In genomic region chrX:132227383-132228112, GRCh38 we compare ENCODE assay signal across 20 cellular contexts. TPM values are rescaled to one million over a fixed set of nuclear protein-coding genes. Genes with fewer than 3 reads are reported as not detected.
DNase-seq lines count a peak whose midpoint lies in the region; ATAC-seq and TF ChIP-seq lines count a peak whose summit lies in the region.
"Had no signal": no experiment of that assay in that cellular context is flagged by ENCODE, and none has a peak within 500 bp of the region (broad histone marks: within the 10 kb centered on the region; RNA-seq: fewer than 3 reads in every experiment).

No MANE protein-coding gene starts in this region.

- no peaks in the 10 kb centered on the region for H3K27me3 ChIP-seq in GM23248 (replicated peaks; ENCODE audit: insufficient read depth)
- peaks cover 15% of the 10 kb centered on the region for H3K27me3 ChIP-seq in adipocyte (replicated peaks; ENCODE audit: control insufficient read depth, insufficient read depth, low read length)
- H3K27me3 ChIP-seq: transverse colon had no signal

- no peak overlapping the region for H3K9ac ChIP-seq in GM23248
- peak overlapping the region; percentile 28 for H3K9ac ChIP-seq in adipocyte (ENCODE audit: low read length)

- no peak overlapping the region for H3K4me2 ChIP-seq in GM23248 (ENCODE audit: unreplicated experiment)

- 69 to 70% methylated on average over 4 to 5 of the region's 5 CpGs for WGBS in GM23248 (ENCODE audit: low coverage in 1 of 2, low lambda C conversion rate in 2 of 2, missing lambda C conversion rate in 2 of 2), 2 experiments

- no peaks in the 10 kb centered on the region for H4K20me1 ChIP-seq in GM23248 (ENCODE audit: insufficient read depth)

- peaks cover 7% of the 10 kb centered on the region for H3K4me1 Mint-ChIP-seq in T-helper 2 cell treated with Interferon-gamma antibody and Interleukin-4, amounts not matched to agents 5 μg/mL and 100 μg/mL, for 36 hours (ENCODE audit: low read depth)

- H3K79me2 ChIP-seq in GM23248 (ENCODE audit: insufficient read depth) = no peaks in the 10 kb centered on the region

- H3K36me3 ChIP-seq in GM23248 (ENCODE audit: low read depth) (no peaks in the 10 kb centered on the region), adipocyte (ENCODE audit: control insufficient read depth, insufficient read depth, low read length, severe bottlenecking) (no peaks in the 10 kb centered on the region)
- H3K36me3 ChIP-seq: transverse colon had no signal

- no peaks in the 10 kb centered on the region for H3K9me3 Mint-ChIP-seq in T-helper 2 cell treated with Interferon-gamma antibody and Interleukin-4, amounts not matched to agents 5 μg/mL and 100 μg/mL, for 36 hours
- H3K9me3 Mint-ChIP-seq: activated naive CD4-positive, alpha-beta T cell treated with anti-CD3 and anti-CD28 coated beads, Interleukin-2, amount 50 U/mL, for 72 hours; CD8-positive, alpha-beta memory T cell; natural killer cell treated with Interleukin-12 subunit alpha and Interleukin-12 subunit beta and Interleukin-15 and Interleukin-18, amount 100 ng/mL, for 72 hours; stimulated activated naive CD8-positive, alpha-beta T cell treated with anti-CD3 and anti-CD28 coated beads, Interleukin-15, Interleukin-2, amounts not matched to agents 100 ng/mL and 50 ng/mL, for 24 hours had no signal

- H3K9me3 ChIP-seq in GM23248 (ENCODE audit: low read depth) (no peaks in the 10 kb centered on the region), adipocyte (ENCODE audit: control insufficient read depth, low read length) (no peaks in the 10 kb centered on the region)
- H3K9me3 ChIP-seq: transverse colon had no signal

- H3F3A ChIP-seq in GM23248 (ENCODE audit: insufficient read depth) = no peaks in the 10 kb centered on the region

- no peaks in the 10 kb centered on the region for H3K4me1 ChIP-seq in GM23248 (ENCODE audit: insufficient read depth)
- peaks cover 20% of the 10 kb centered on the region for H3K4me1 ChIP-seq in adipocyte (ENCODE audit: control insufficient read depth, insufficient read depth, low read length)
- H3K4me1 ChIP-seq: transverse colon had no signal

- H3K27ac ChIP-seq in GM23248 = no peak overlapping the region
- H3K27ac ChIP-seq: transverse colon had no signal

- DNase-seq in GM23248 = peak; percentile 49
- DNase-seq in adipocyte (ENCODE audit: low read depth) = peak; percentile 57
- peak; percentile 41 for DNase-seq in fibroblast of the aortic adventitia (ENCODE audit: low read depth)
- DNase-seq in renal cortical epithelial cell (ENCODE audit: low read depth) = peak; percentile 38
- DNase-seq in T-helper 2 cell treated with Interferon-gamma antibody and Interleukin-4, amounts not matched to agents 5 μg/mL and 100 μg/mL, for 36 hours (ENCODE audit: low spot score) = no peak
- no peak for DNase-seq in AML-193 (lab: John Stamatoyannopoulos, UW)
- DNase-seq in cortex of kidney (lab: John Stamatoyannopoulos, UW) = no peak
- DNase-seq: activated CD4-positive, alpha-beta T cell treated with anti-CD3 and anti-CD28 coated beads for 4 hours; CD8-positive, alpha-beta memory T cell; DMS79; NCI-H1436; NCI-H2171 treated with DMSO at 0.1 percent for 48 hours; NCI-H69; stimulated activated CD4-positive, alpha-beta T cell treated with anti-CD3 and anti-CD28 coated beads, Interleukin-4, amount 100 ng/mL, for 1 hour; transverse colon had no signal

- no peak overlapping the region for H3K4me3 Mint-ChIP-seq in T-helper 2 cell treated with Interferon-gamma antibody and Interleukin-4, amounts not matched to agents 5 μg/mL and 100 μg/mL, for 36 hours
- H3K4me3 Mint-ChIP-seq: CD8-positive, alpha-beta memory T cell; natural killer cell treated with Interleukin-12 subunit alpha and Interleukin-12 subunit beta and Interleukin-15 and Interleukin-18, amount 100 ng/mL, for 72 hours; stimulated activated naive CD8-positive, alpha-beta T cell treated with anti-CD3 and anti-CD28 coated beads, Interleukin-15, Interleukin-2, amounts not matched to agents 100 ng/mL and 50 ng/mL, for 24 hours had no signal

- no peaks in the 10 kb centered on the region for H3K9me2 ChIP-seq in GM23248 (ENCODE audit: insufficient read depth)

- in situ Hi-C loops in GM23248 (cut with MboI) = no loop called here

- H3K4me3 ChIP-seq in GM23248 (no peak overlapping the region), adipocyte (ENCODE audit: low read length) (no peak overlapping the region), fibroblast of the aortic adventitia (ENCODE audit: low read depth, low read length) (no peak overlapping the region)
- H3K4me3 ChIP-seq: transverse colon had no signal

- no peaks in the 10 kb centered on the region for H3K27me3 Mint-ChIP-seq in T-helper 2 cell treated with Interferon-gamma antibody and Interleukin-4, amounts not matched to agents 5 μg/mL and 100 μg/mL, for 36 hours (ENCODE audit: low read depth)
- H3K27me3 Mint-ChIP-seq: stimulated activated naive CD8-positive, alpha-beta T cell treated with anti-CD3 and anti-CD28 coated beads, Interleukin-15, Interleukin-2, amounts not matched to agents 100 ng/mL and 50 ng/mL, for 24 hours had no signal

- H2AFZ ChIP-seq in GM23248 = no peak overlapping the region

- H3K27ac Mint-ChIP-seq in T-helper 2 cell treated with Interferon-gamma antibody and Interleukin-4, amounts not matched to agents 5 μg/mL and 100 μg/mL, for 36 hours = no peak overlapping the region
- H3K27ac Mint-ChIP-seq: activated naive CD4-positive, alpha-beta T cell treated with anti-CD3 and anti-CD28 coated beads, Interleukin-2, amount 50 U/mL, for 72 hours; CD8-positive, alpha-beta memory T cell; natural killer cell treated with Interleukin-12 subunit alpha and Interleukin-12 subunit beta and Interleukin-15 and Interleukin-18, amount 100 ng/mL, for 72 hours; stimulated activated naive CD8-positive, alpha-beta T cell treated with anti-CD3 and anti-CD28 coated beads, Interleukin-15, Interleukin-2, amounts not matched to agents 100 ng/mL and 50 ng/mL, for 24 hours had no signal

- H3K36me3 Mint-ChIP-seq in T-helper 2 cell treated with Interferon-gamma antibody and Interleukin-4, amounts not matched to agents 5 μg/mL and 100 μg/mL, for 36 hours (ENCODE audit: low read depth) = no peaks in the 10 kb centered on the region
- H3K36me3 Mint-ChIP-seq: activated naive CD4-positive, alpha-beta T cell treated with anti-CD3 and anti-CD28 coated beads, Interleukin-2, amount 50 U/mL, for 72 hours; natural killer cell treated with Interleukin-12 subunit alpha and Interleukin-12 subunit beta and Interleukin-15 and Interleukin-18, amount 100 ng/mL, for 72 hours had no signal

- no peak for TF ChIP-seq CTCF in fibroblast of the aortic adventitia (IDR thresholded peaks at IDR 0.05; ENCODE audit: insufficient read depth, low read length)

- no peak for ATAC-seq in HG03175 (IDR thresholded peaks at IDR 0.05; ENCODE audit: unreplicated experiment)
- ATAC-seq: activated naive CD4-positive, alpha-beta T cell treated with anti-CD3 and anti-CD28 coated beads, Interleukin-2, amount 50 U/mL, for 72 hours; HCT116; natural killer cell treated with Interleukin-12 subunit alpha and Interleukin-12 subunit beta and Interleukin-15 and Interleukin-18, amount 100 ng/mL, for 72 hours had no signal

RNA-seq across cellular contexts. Expression of gene RAP2C, which starts 8.3 kb away (rescaled TPM):
- total RNA-seq in GM23248 (2014; rRNA removed; shearing (Covaris generic)) = 18.3 and 21.2 TPM in 2 replicates
- polyA plus RNA-seq in GM23248 (2016; fragmentation: Nextera tagmentation; extraction: Ambion mirVana) = 15.2 and 15.7 TPM in 2 replicates
- total RNA-seq in fibroblast of the aortic adventitia (ENCODE audit: low replicate concordance) (8.0 and 24.4 TPM in 2 replicates), renal cortical epithelial cell (22.9 and 26.9 TPM in 2 replicates)

Comparison
In these comparisons a context has a peak if more than half of its experiments do, and no peak if none do; other contexts are left out.
1. DNase-seq: peak in GM23248 (single experiment), adipocyte (single experiment), fibroblast of the aortic adventitia (single experiment) and renal cortical epithelial cell (single experiment); none in T-helper 2 cell treated with Interferon-gamma antibody and Interleukin-4, amounts not matched to agents 5 μg/mL and 100 μg/mL, for 36 hours (single experiment), AML-193 (0 of 2) and cortex of kidney (single experiment).